In the genomic region with DNA sequence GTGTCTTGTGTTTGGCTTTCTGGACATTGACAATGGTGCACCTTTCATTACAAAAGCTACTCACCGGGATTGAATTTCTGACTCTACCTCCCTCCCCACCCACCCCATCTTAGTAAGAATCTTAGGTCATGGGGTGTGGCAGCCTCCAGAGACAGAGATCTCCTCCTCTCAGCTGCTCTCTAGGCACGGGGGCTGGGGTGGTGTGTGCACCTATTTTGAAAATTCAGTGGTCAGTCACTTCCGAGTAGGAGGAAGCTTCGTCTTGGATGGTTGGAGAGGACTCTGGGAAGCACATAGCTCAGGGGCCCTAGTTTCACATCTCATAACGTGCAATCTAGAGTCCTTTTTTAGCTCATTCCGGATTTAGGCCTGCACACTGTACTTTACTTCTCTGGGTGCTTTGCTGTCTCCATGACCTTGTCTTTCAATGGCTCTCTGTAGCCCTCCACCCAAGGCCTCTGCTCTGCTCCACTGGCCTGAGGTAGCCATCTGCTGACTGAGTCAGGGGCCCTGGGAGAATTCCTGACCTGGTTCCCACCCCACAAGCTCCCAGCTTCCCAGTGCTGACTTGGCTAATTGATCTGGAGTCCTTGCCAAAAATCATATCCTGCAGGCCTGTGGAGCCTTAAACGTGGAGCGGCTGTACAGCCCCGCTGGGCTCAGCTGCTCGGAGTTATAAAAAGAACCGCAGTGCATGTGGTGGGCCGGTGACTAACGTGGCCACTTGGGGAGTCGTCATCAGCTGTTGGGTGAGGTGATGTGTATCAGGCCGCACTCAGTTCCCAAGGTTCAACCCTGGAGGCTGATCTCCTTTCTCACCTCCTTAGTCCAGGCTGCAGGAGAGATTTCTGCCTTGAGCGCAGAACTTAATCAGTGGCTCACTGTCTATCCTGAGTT, we compare ENCODE assay signal across 1 cellular context.
TF ChIP-seq lines count a peak whose summit lies in the region.

No MANE protein-coding gene starts in this region.

TF ChIP-seq in K562, 482 proteins besides CTCF, POLR2A, EP300 and RAD21 (continued from another document):
- TF ChIP-seq, protein P1, sequence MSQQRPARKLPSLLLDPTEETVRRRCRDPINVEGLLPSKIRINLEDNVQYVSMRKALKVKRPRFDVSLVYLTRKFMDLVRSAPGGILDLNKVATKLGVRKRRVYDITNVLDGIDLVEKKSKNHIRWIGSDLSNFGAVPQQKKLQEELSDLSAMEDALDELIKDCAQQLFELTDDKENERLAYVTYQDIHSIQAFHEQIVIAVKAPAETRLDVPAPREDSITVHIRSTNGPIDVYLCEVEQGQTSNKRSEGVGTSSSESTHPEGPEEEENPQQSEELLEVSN (IDR thresholded peaks at IDR 0.05; ENCODE audit: borderline replicate concordance in 1 of 2, extremely low read depth in 1 of 2, insufficient read depth in 1 of 2, insufficient read length in 1 of 2, low read depth in 1 of 2, low read length in 1 of 2, poor library complexity in 1 of 2, severe bottlenecking in 1 of 2), result peak in 1 of 2 experiments; percentile 65
- TF ChIP-seq RBM25 (IDR thresholded peaks at IDR 0.05; ENCODE audit: low read depth, low read length, severe bottlenecking), result no peak
- peak; percentile 31; the same call in 1 of the 2 replicates for TF ChIP-seq CREB1 (IDR thresholded peaks at IDR 0.05)
- peak; percentile 55; the same call in 1 of the 2 replicates for TF ChIP-seq CREB1 (CRISPR knock-in tag; IDR thresholded peaks at IDR 0.05)
- TF ChIP-seq PYGO2 (tag; IDR thresholded peaks at IDR 0.05), result no peak; the same call in 1 of the 2 replicates
- TF ChIP-seq ZNF445 (CRISPR knock-in tag; IDR thresholded peaks at IDR 0.05; ENCODE audit: low read depth), result no peak
- TF ChIP-seq ZNF766 (CRISPR knock-in tag; conservative IDR thresholded peaks at IDR 0.05), result peak; percentile 71; the same call in 1 of the 2 replicates
- peak in 1 of 2 experiments; percentile 86; a peak in 1 of 3 replicates for TF ChIP-seq CBX3 (IDR thresholded peaks at IDR 0.05; ENCODE audit: borderline replicate concordance in 1 of 2, low read length in 2 of 2)
- TF ChIP-seq NRF1 (conservative IDR thresholded peaks at IDR 0.05 in 1 of 2, IDR thresholded peaks at IDR 0.05 in 1 of 2), result 0 out of 4 replicates have a peak, but pooled peaks of 1 of the 2 experiments have one; percentile 20
- TF ChIP-seq ZNF589 (CRISPR knock-in tag; IDR thresholded peaks at IDR 0.05; ENCODE audit: low read depth), result 0 out of 2 replicates have a peak, but pooled peaks have one; percentile 27
- TF ChIP-seq C11orf30 (IDR thresholded peaks at IDR 0.05; ENCODE audit: low read depth), result peak; percentile 62
- peak in 1 of 2 experiments; percentile 42; a peak in 2 of 4 replicates for TF ChIP-seq HDAC1 (IDR thresholded peaks at IDR 0.05)
- TF ChIP-seq, protein P2, sequence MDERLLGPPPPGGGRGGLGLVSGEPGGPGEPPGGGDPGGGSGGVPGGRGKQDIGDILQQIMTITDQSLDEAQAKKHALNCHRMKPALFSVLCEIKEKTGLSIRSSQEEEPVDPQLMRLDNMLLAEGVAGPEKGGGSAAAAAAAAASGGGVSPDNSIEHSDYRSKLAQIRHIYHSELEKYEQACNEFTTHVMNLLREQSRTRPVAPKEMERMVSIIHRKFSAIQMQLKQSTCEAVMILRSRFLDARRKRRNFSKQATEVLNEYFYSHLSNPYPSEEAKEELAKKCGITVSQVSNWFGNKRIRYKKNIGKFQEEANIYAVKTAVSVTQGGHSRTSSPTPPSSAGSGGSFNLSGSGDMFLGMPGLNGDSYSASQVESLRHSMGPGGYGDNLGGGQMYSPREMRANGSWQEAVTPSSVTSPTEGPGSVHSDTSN (CRISPR knock-in tag; IDR thresholded peaks at IDR 0.05; ENCODE audit: low read depth), result no peak
- TF ChIP-seq, protein P2 (tag; conservative IDR thresholded peaks at IDR 0.05; ENCODE audit: low read depth), result peak; percentile 68; the same call in 1 of the 2 replicates
- TF ChIP-seq, protein P3, sequence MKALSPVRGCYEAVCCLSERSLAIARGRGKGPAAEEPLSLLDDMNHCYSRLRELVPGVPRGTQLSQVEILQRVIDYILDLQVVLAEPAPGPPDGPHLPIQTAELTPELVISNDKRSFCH (CRISPR knock-in tag; IDR thresholded peaks at IDR 0.05), result no peak
- TF ChIP-seq, protein P3 (tag; IDR thresholded peaks at IDR 0.05), result peak; percentile 44; the same call in 1 of the 2 replicates
- TF ChIP-seq KLF13 (tag; IDR thresholded peaks at IDR 0.05; ENCODE audit: borderline replicate concordance, low read depth), result 0 out of 2 replicates have a peak, but pooled peaks have one; percentile 10
- TF ChIP-seq JUN (IDR thresholded peaks at IDR 0.05; ENCODE audit: borderline replicate concordance, low read depth, low read length), result peak; percentile 71; the same call in 1 of the 2 replicates
- no peak for TF ChIP-seq JUN (CRISPR knock-in tag; IDR thresholded peaks at IDR 0.05; ENCODE audit: borderline replicate concordance)
- TF ChIP-seq, protein P4, sequence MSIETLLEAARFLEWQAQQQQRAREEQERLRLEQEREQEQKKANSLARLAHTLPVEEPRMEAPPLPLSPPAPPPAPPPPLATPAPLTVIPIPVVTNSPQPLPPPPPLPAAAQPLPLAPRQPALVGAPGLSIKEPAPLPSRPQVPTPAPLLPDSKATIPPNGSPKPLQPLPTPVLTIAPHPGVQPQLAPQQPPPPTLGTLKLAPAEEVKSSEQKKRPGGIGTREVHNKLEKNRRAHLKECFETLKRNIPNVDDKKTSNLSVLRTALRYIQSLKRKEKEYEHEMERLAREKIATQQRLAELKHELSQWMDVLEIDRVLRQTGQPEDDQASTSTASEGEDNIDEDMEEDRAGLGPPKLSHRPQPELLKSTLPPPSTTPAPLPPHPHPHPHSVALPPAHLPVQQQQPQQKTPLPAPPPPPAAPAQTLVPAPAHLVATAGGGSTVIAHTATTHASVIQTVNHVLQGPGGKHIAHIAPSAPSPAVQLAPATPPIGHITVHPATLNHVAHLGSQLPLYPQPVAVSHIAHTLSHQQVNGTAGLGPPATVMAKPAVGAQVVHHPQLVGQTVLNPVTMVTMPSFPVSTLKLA (conservative IDR thresholded peaks at IDR 0.05), result peak in 1 of 2 experiments; percentile 51; a peak in 1 of 4 replicates
- no peak for TF ChIP-seq ZNF239 (CRISPR knock-in tag; IDR thresholded peaks at IDR 0.05)
- no peak for TF ChIP-seq TCF7 (IDR thresholded peaks at IDR 0.05; ENCODE audit: borderline replicate concordance)
- no peak for TF ChIP-seq EWSR1 (IDR thresholded peaks at IDR 0.05; ENCODE audit: borderline replicate concordance, low read depth, partially characterized antibody)
- peak; percentile 83; the same call in 1 of the 2 replicates for TF ChIP-seq MEF2A (IDR thresholded peaks at IDR 0.05; ENCODE audit: control insufficient read depth, low read depth, low read length)
- no peak for TF ChIP-seq ZNF717 (CRISPR knock-in tag; IDR thresholded peaks at IDR 0.05)
- TF ChIP-seq MAFG (tag; conservative IDR thresholded peaks at IDR 0.05), result peak; percentile 38; the same call in 1 of the 2 replicates
- TF ChIP-seq, protein P5, sequence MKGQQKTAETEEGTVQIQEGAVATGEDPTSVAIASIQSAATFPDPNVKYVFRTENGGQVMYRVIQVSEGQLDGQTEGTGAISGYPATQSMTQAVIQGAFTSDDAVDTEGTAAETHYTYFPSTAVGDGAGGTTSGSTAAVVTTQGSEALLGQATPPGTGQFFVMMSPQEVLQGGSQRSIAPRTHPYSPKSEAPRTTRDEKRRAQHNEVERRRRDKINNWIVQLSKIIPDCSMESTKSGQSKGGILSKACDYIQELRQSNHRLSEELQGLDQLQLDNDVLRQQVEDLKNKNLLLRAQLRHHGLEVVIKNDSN (CRISPR knock-in tag; IDR thresholded peaks at IDR 0.05), result peak; percentile 15; the same call in 1 of the 2 replicates
- peak; percentile 46; the same call in 1 of the 2 replicates for TF ChIP-seq RBFOX2 (IDR thresholded peaks at IDR 0.05; ENCODE audit: low read depth, low read length)
- TF ChIP-seq GABPA (tag; conservative IDR thresholded peaks at IDR 0.05; ENCODE audit: low read depth), result no peak
- peak; percentile 31 for TF ChIP-seq NEUROD1 (IDR thresholded peaks at IDR 0.05; ENCODE audit: borderline replicate concordance, low read depth, low read length, partially characterized antibody)
- TF ChIP-seq, protein P6, sequence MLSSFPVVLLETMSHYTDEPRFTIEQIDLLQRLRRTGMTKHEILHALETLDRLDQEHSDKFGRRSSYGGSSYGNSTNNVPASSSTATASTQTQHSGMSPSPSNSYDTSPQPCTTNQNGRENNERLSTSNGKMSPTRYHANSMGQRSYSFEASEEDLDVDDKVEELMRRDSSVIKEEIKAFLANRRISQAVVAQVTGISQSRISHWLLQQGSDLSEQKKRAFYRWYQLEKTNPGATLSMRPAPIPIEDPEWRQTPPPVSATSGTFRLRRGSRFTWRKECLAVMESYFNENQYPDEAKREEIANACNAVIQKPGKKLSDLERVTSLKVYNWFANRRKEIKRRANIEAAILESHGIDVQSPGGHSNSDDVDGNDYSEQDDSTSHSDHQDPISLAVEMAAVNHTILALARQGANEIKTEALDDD (IDR thresholded peaks at IDR 0.05), result peak; percentile 63
- 0 out of 2 replicates have a peak, but pooled peaks have one; percentile 11 for TF ChIP-seq TARDBP (IDR thresholded peaks at IDR 0.05)
- TF ChIP-seq TRIM24 (IDR thresholded peaks at IDR 0.05), result peak in 1 of 2 experiments; percentile 43; a peak in 1 of 4 replicates
- peak; percentile 88 for TF ChIP-seq FOSL1 (tag; conservative IDR thresholded peaks at IDR 0.05)
- peak; percentile 64; the same call in 1 of the 2 replicates for TF ChIP-seq ZNF316 (IDR thresholded peaks at IDR 0.05)
- no peak for TF ChIP-seq DDX20 (tag; IDR thresholded peaks at IDR 0.05; ENCODE audit: low read depth)
TF ChIP-seq in K562: peak in this region for 85.
